16 cellular contexts compared by ENCODE assay signal in the genomic region with DNA sequence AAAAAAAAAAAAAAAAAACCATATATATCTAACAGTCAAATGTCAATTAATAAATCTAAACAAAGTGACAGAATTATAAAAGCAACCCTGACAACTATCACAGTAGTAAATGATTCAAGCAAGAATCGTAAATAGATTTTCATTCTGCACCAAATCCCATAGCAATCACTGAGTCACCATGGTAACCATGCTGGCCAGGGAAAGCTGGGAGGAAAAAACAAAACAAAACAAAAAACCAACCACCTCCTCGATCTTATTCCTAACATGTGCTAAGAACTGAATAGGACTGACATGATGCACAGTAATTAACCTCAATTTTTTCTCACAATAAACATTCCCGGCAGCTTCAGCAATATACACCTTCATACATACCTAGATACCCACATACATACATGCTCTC. TPM values are rescaled to one million over a fixed set of nuclear protein-coding genes. Genes with fewer than 3 reads are reported as not detected.
"Had no signal": no experiment of that assay in that cellular context is flagged by ENCODE, and none has a peak within 500 bp of the region (broad histone marks: within the 10 kb centered on the region; RNA-seq: fewer than 3 reads in every experiment).

No MANE protein-coding gene starts in this region.

- H3K27me3 ChIP-seq: gastrocnemius medialis, testis, upper lobe of left lung had no signal

- DNase-seq: activated CD4-positive, alpha-beta T cell treated with anti-CD3 and anti-CD28 coated beads, Interleukin-2, amount 50 U/mL, for 1 hour; activated CD4-positive, CD25-positive, alpha-beta regulatory T cell treated with anti-CD3 and anti-CD28 coated beads, Interleukin-2, amount 50 U/mL, for 72 hours; activated CD8-positive, alpha-beta memory T cell treated with anti-CD3 and anti-CD28 coated beads for 24 hours; activated gamma-delta T cell treated with Interleukin-2 at 50 U/mL for 16 hours; activated naive CD8-positive, alpha-beta T cell treated with anti-CD3 and anti-CD28 coated beads for 36 hours; caudate nucleus; endodermal cell; gastrocnemius medialis; head of caudate nucleus; kidney; nephron progenitor cell; stimulated activated naive CD8-positive, alpha-beta T cell treated with anti-CD3 and anti-CD28 coated beads, Interleukin-15, amount 100 ng/mL, for 72 hours; testis; upper lobe of left lung had no signal

- ATAC-seq: gastrocnemius medialis; stimulated activated naive CD8-positive, alpha-beta T cell treated with anti-CD3 and anti-CD28 coated beads, Interleukin-15, amount 100 ng/mL, for 72 hours had no signal

- H3K9me3 ChIP-seq: gastrocnemius medialis, testis, upper lobe of left lung had no signal

- H3K4me1 ChIP-seq: gastrocnemius medialis, testis, upper lobe of left lung had no signal

- H3K27ac ChIP-seq: epithelial cell of prostate, gastrocnemius medialis, testis, upper lobe of left lung had no signal

- H3K36me3 ChIP-seq: gastrocnemius medialis, upper lobe of left lung had no signal

- H3K4me3 ChIP-seq: gastrocnemius medialis, lung, testis, upper lobe of left lung had no signal

RNA-seq across cellular contexts. Expression of a gene that starts 30.6 kb away (rescaled TPM):
- total RNA-seq: gastrocnemius medialis had no signal
